Comparison of ENCODE assay signal across 11 cellular contexts in the genomic region with DNA sequence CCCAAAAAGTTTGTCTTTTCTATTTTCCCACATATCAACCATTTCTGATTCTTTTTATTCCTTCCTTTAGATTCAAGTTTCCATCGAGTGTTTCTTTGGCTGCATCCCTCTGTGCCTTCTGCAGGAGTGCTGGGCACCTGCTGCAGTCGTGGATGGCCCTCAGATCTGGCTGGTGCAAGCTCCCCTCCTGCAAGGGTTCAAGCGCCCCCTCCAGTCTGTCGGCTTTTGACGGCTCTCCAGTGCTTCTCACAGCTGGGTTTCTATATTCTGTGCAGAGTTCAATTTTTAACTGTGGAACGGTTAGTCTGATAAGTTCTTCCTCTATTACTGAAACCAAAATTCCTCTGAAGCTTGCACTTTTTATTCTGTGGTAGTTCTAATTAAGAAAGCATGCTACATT.
DNase-seq lines count a peak whose midpoint lies in the region; ATAC-seq and TF ChIP-seq lines count a peak whose summit lies in the region.
"Had no signal": no experiment of that assay in that cellular context is flagged by ENCODE, and none has a peak within 500 bp of the region (broad histone marks: within the 10 kb centered on the region; RNA-seq: fewer than 3 reads in every experiment).

No MANE protein-coding gene starts in this region.

- H3K36me3 Mint-ChIP-seq in stimulated activated naive CD8-positive, alpha-beta T cell treated with anti-CD3 and anti-CD28 coated beads, Interleukin-15, Interleukin-2, amounts not matched to agents 100 ng/mL and 50 ng/mL, for 24 hours (ENCODE audit: low read depth) = peaks cover 41% of the 10 kb centered on the region

- no peak for TF ChIP-seq POLR2A in adrenal gland (IDR thresholded peaks at IDR 0.05)

- intact Hi-C loops in dorsolateral prefrontal cortex (cut with DNase I) = loop anchor here in 1 of 2 donors (10.0 kb wide), 1 partner anchor 140 kb away; no protein-coding TSS in a partner anchor
- intact Hi-C loops in adrenal gland (cut with DNase I) = no loop called here
- intact Hi-C loops in left ventricle myocardium superior (cut with micrococcal nuclease) = no loop called here
- intact Hi-C loops in cardiac septum (cut with DNase I) = no loop called here

- no peak overlapping the region for H3K4me3 Mint-ChIP-seq in stimulated activated naive CD8-positive, alpha-beta T cell treated with anti-CD3 and anti-CD28 coated beads, Interleukin-15, Interleukin-2, amounts not matched to agents 100 ng/mL and 50 ng/mL, for 24 hours

- no peaks in the 10 kb centered on the region for H3K27me3 ChIP-seq in WERI-Rb-1 (ENCODE audit: insufficient read depth, low read depth, severe bottlenecking)
- no peaks in the 10 kb centered on the region for H3K27me3 ChIP-seq in dorsolateral prefrontal cortex
- no peaks in the 10 kb centered on the region for H3K27me3 ChIP-seq in adrenal gland

- 72 to 89% (median 78%) methylated on average over 5 to 6 of the region's 6 CpGs for WGBS in adrenal gland, 4 donors

- no peak overlapping the region for H3K4me3 ChIP-seq in WERI-Rb-1 (ENCODE audit: low read depth, low read length)
- no peak overlapping the region for H3K4me3 ChIP-seq in dorsolateral prefrontal cortex
- H3K4me3 ChIP-seq in adrenal gland = no peak overlapping the region
- H3K4me3 ChIP-seq: prostate gland had no signal

- TF ChIP-seq CTCF in WERI-Rb-1 (IDR thresholded peaks at IDR 0.05; ENCODE audit: low read depth, low read length) = peak; percentile 62
- TF ChIP-seq CTCF in dorsolateral prefrontal cortex (IDR thresholded peaks at IDR 0.05 in 54 of 56, conservative IDR thresholded peaks at IDR 0.05 in 2 of 56; ENCODE audit: low read depth in 1 of 56, partially characterized antibody in 56 of 56) = peak in 35 of 56 donors; percentile 10 to 62 (median 32)
- TF ChIP-seq CTCF in adrenal gland (IDR thresholded peaks at IDR 0.05) = no peak

- H3K9me3 ChIP-seq in WERI-Rb-1 (ENCODE audit: severe bottlenecking) (peaks cover 6% of the 10 kb centered on the region), adrenal gland (replicated peaks in 1 of 3) (no peaks in the 10 kb centered on the region)
- H3K9me3 ChIP-seq: prostate gland had no signal

- peaks cover 18% of the 10 kb centered on the region for H3K36me3 ChIP-seq in WERI-Rb-1
- H3K36me3 ChIP-seq in adrenal gland (replicated peaks in 1 of 2) = no peaks in the 10 kb centered on the region
- H3K36me3 ChIP-seq: prostate gland had no signal

- H3K4me1 Mint-ChIP-seq in stimulated activated naive CD8-positive, alpha-beta T cell treated with anti-CD3 and anti-CD28 coated beads, Interleukin-15, Interleukin-2, amounts not matched to agents 100 ng/mL and 50 ng/mL, for 24 hours (ENCODE audit: low read depth) = peaks cover 29% of the 10 kb centered on the region

- ATAC-seq in left ventricle myocardium superior = no peak

- DNase-seq in activated CD8-positive, alpha-beta memory T cell treated with anti-CD3 and anti-CD28 coated beads, Interleukin-2, amount 50 U/mL, for 4 hours = peak; percentile 51
- DNase-seq in activated CD8-positive, alpha-beta memory T cell treated with anti-CD3 and anti-CD28 coated beads for 24 hours = no peak
- peak; percentile 66 for DNase-seq in WERI-Rb-1
- peak in 1 of 10 donors; percentile 53 for DNase-seq in dorsolateral prefrontal cortex
- no peak for DNase-seq in adrenal gland
- no peak for DNase-seq in left ventricle myocardium superior
- no peak for DNase-seq in cardiac septum (ENCODE audit: low spot score)
- DNase-seq: activated gamma-delta T cell treated with Interleukin-2 at 50 U/mL for 16 hours, mesenchymal stem cell had no signal

- H3K9me3 Mint-ChIP-seq in stimulated activated naive CD8-positive, alpha-beta T cell treated with anti-CD3 and anti-CD28 coated beads, Interleukin-15, Interleukin-2, amounts not matched to agents 100 ng/mL and 50 ng/mL, for 24 hours = peaks cover 7% of the 10 kb centered on the region

- H3K27ac ChIP-seq in WERI-Rb-1 (no peak overlapping the region), dorsolateral prefrontal cortex (peak overlapping the region in 1 of 59 donors; percentile 32), adrenal gland (no peak overlapping the region)
- H3K27ac ChIP-seq: prostate gland had no signal

- no peaks in the 10 kb centered on the region for H3K27me3 Mint-ChIP-seq in stimulated activated naive CD8-positive, alpha-beta T cell treated with anti-CD3 and anti-CD28 coated beads, Interleukin-15, Interleukin-2, amounts not matched to agents 100 ng/mL and 50 ng/mL, for 24 hours

- peak overlapping the region; percentile 71 for H3K27ac Mint-ChIP-seq in stimulated activated naive CD8-positive, alpha-beta T cell treated with anti-CD3 and anti-CD28 coated beads, Interleukin-15, Interleukin-2, amounts not matched to agents 100 ng/mL and 50 ng/mL, for 24 hours

- H3K4me1 ChIP-seq in adrenal gland (replicated peaks in 1 of 2) = no peaks in the 10 kb centered on the region
- H3K4me1 ChIP-seq: prostate gland had no signal

Comparison
In these comparisons a context has a peak if more than half of its experiments do, and no peak if none do; other contexts are left out.
1. DNase-seq: peak in activated CD8-positive, alpha-beta memory T cell treated with anti-CD3 and anti-CD28 coated beads, Interleukin-2, amount 50 U/mL, for 4 hours (single experiment) and WERI-Rb-1 (single experiment); none in activated CD8-positive, alpha-beta memory T cell treated with anti-CD3 and anti-CD28 coated beads for 24 hours (single experiment), adrenal gland (0 of 7), left ventricle myocardium superior (single experiment) and cardiac septum (single experiment).
2. CTCF ChIP-seq: peak in WERI-Rb-1 (single experiment) and dorsolateral prefrontal cortex (35 of 56); none in adrenal gland (0 of 6).